In the genomic region with DNA sequence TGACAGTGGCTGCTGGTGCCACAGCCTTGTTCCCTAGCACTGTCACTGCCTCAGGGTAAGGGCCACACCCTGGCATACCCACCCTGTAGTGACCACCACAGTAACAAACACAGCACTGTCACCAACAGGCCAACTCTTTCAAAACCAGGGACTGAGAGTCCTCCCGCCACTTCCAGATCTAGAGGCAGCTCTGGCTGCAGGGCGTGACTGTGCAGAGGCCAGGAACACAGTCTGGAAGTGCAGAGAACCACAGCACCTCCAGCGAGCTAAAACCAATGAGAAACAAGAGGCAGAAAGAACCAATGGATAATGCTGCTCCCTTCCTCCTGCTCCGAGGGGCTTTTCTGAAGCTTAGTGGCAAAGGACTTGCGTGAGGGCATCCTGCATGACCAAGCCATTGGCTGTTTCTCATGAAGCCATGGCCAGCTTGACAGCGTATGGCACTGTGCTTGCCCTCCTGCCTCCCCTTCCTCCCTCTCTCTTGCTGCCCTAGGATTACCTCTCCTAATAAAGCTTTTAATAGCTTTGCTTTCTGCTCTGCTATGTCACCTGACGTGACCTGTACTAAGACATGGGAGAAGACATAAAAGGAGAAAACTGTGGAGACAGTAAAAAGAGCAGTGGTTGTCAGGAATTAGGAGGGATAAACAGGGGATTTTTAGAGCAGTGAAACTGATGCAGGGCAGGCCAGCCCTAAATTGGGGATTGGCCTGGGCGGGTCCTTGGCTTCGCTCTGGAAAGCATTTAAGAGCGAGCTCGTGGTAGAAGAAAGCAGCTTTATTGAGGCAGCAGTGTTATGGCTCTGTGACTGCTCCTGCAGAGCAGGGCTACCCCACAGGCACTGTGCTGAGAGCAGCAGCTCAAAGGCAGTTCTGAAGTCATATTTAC, we compare ENCODE assay signal across 16 cellular contexts. TPM values are rescaled to one million over a fixed set of nuclear protein-coding genes. Genes with fewer than 3 reads are reported as not detected.
DNase-seq lines count a peak whose midpoint lies in the region; ATAC-seq and TF ChIP-seq lines count a peak whose summit lies in the region.
"Had no signal": no experiment of that assay in that cellular context is flagged by ENCODE, and none has a peak within 500 bp of the region (broad histone marks: within the 10 kb centered on the region; RNA-seq: fewer than 3 reads in every experiment).

No MANE protein-coding gene starts in this region.

- H3K4me3 ChIP-seq in CD4-positive, CD25-positive, alpha-beta regulatory T cell (ENCODE audit: low read depth, low read length) = no peak overlapping the region
- no peak overlapping the region for H3K4me3 ChIP-seq in fibroblast of villous mesenchyme (ENCODE audit: low read depth, low read length)
- peak overlapping the region in 1 of 4 donors; percentile 12 for H3K4me3 ChIP-seq in sigmoid colon
- H3K4me3 ChIP-seq in colonic mucosa = no peak overlapping the region
- H3K4me3 ChIP-seq: testis had no signal

- intact Hi-C loops in sigmoid colon (cut with DNase I) = no loop called here
- intact Hi-C loops in colonic mucosa (cut with DNase I) = no loop called here

- H3K4me1 Mint-ChIP-seq in CD4-positive, CD25-positive, alpha-beta regulatory T cell = peaks cover 24 to 82% (median 58%) of the 10 kb centered on the region in 4 donors

- TF ChIP-seq POLR2A in sigmoid colon (IDR thresholded peaks at IDR 0.05) = no peak

- peaks cover 61% of the 10 kb centered on the region for H3K36me3 Mint-ChIP-seq in CD4-positive, CD25-positive, alpha-beta regulatory T cell

- H3K36me3 ChIP-seq in CD4-positive, CD25-positive, alpha-beta regulatory T cell (ENCODE audit: control insufficient read depth, insufficient read depth, low read length) = peaks cover 65% of the 10 kb centered on the region
- H3K36me3 ChIP-seq in sigmoid colon (peaks cover 0 to 30% (median 7%) of the 10 kb centered on the region in 4 donors), colonic mucosa (no peaks in the 10 kb centered on the region)

- no peaks in the 10 kb centered on the region for H3K27me3 Mint-ChIP-seq in CD4-positive, CD25-positive, alpha-beta regulatory T cell
- H3K27me3 Mint-ChIP-seq: T-cell had no signal

- no peak overlapping the region for H3K9ac ChIP-seq in colonic mucosa (ENCODE audit: low read depth in 2 of 2, low read length in 2 of 2)

- H3K4me3 Mint-ChIP-seq in CD4-positive, CD25-positive, alpha-beta regulatory T cell = peak overlapping the region in 2 of 4 donors; percentile 40 to 60
- H3K4me3 Mint-ChIP-seq: immature natural killer cell, T-cell had no signal

- TF ChIP-seq EP300 in sigmoid colon (IDR thresholded peaks at IDR 0.05) = peak in 3 of 4 donors; percentile 76 to 87 (median 80)

- H3K27me3 ChIP-seq in CD4-positive, CD25-positive, alpha-beta regulatory T cell (ENCODE audit: control insufficient read depth, insufficient read depth, low read length) = no peaks in the 10 kb centered on the region
- H3K27me3 ChIP-seq in sigmoid colon (no peaks in the 10 kb centered on the region), colonic mucosa (no peaks in the 10 kb centered on the region)
- H3K27me3 ChIP-seq: testis had no signal

- TF ChIP-seq CTCF in fibroblast of villous mesenchyme (IDR thresholded peaks at IDR 0.05; ENCODE audit: insufficient read depth, low read depth, low read length) (no peak), sigmoid colon (IDR thresholded peaks at IDR 0.05) (no peak), colonic mucosa (IDR thresholded peaks at IDR 0.05) (no peak)

- no peaks in the 10 kb centered on the region for H3K9me3 ChIP-seq in CD4-positive, CD25-positive, alpha-beta regulatory T cell (ENCODE audit: control insufficient read depth in 2 of 2, low read length in 2 of 2)
- H3K9me3 ChIP-seq in sigmoid colon (no peaks in the 10 kb centered on the region), colonic mucosa (no peaks in the 10 kb centered on the region)
- H3K9me3 ChIP-seq: testis had no signal

- DNase-seq in CD4-positive, CD25-positive, alpha-beta regulatory T cell = no peak
- DNase-seq in NCI-H82 (lab: John Stamatoyannopoulos, UW) (peak; percentile 96), fibroblast of villous mesenchyme (ENCODE audit: low read depth) (peak; percentile 53), sigmoid colon (no peak), colonic mucosa (no peak)
- no peak for DNase-seq in stimulated activated CD4-positive, alpha-beta T cell treated with anti-CD3 and anti-CD28 coated beads, Interleukin-2, amount 100 ng/mL, for 48 hours
- DNase-seq: activated effector memory CD4-positive, alpha-beta T cell treated with anti-CD3 and anti-CD28 coated beads, Interleukin-2, amount 50 U/mL, for 16 hours; DND-41; immature natural killer cell; IMR-90; NCI-H1105; retina; T-cell; testis had no signal

- ATAC-seq in CD4-positive, CD25-positive, alpha-beta regulatory T cell (ENCODE audit: low read depth in 2 of 2) = no peak
- ATAC-seq in GM21737 (IDR thresholded peaks at IDR 0.05; ENCODE audit: unreplicated experiment) = no peak
- no peak for ATAC-seq in HG03196 (IDR thresholded peaks at IDR 0.05; ENCODE audit: unreplicated experiment)
- ATAC-seq: T-cell had no signal

- H3K27ac Mint-ChIP-seq in CD4-positive, CD25-positive, alpha-beta regulatory T cell = peak overlapping the region in 2 of 3 donors; percentile 60 to 80

- H3K4me1 ChIP-seq in CD4-positive, CD25-positive, alpha-beta regulatory T cell (ENCODE audit: control insufficient read depth, insufficient read depth, low read length, poor library complexity, severe bottlenecking) = peaks cover 42% of the 10 kb centered on the region
- H3K4me1 ChIP-seq in sigmoid colon = peaks cover 2 to 88% (median 73%) of the 10 kb centered on the region in 4 donors
- H3K4me1 ChIP-seq in colonic mucosa = peaks cover 5% of the 10 kb centered on the region

- no peaks in the 10 kb centered on the region for H3K9me3 Mint-ChIP-seq in CD4-positive, CD25-positive, alpha-beta regulatory T cell
- H3K9me3 Mint-ChIP-seq: immature natural killer cell, T-cell had no signal

- H3K27ac ChIP-seq in CD4-positive, CD25-positive, alpha-beta regulatory T cell (ENCODE audit: insufficient read depth, low read length, poor library complexity, severe bottlenecking) = no peak overlapping the region
- H3K27ac ChIP-seq in sigmoid colon (peak overlapping the region; percentile 29 to 94 (median 91)), colonic mucosa (no peak overlapping the region)
- H3K27ac ChIP-seq: testis had no signal

- 79 to 90% methylated on average over 11 of the region's 11 CpGs for whole genome bisulfite sequencing in sigmoid colon, 2 donors

RNA-seq across cellular contexts. Expression of a gene that starts 7.1 kb away (rescaled TPM):
- 104 TPM for total RNA-seq in CD4-positive, CD25-positive, alpha-beta regulatory T cell
- polyA plus RNA-seq in CD4-positive, CD25-positive, alpha-beta regulatory T cell = 100 to 1,000 TPM in 3 of 4 donors, 10 to 100 TPM in 1; 99.1 to 129 (median 110) TPM
- total RNA-seq in fibroblast of villous mesenchyme = 51.2 and 89.4 TPM in 2 replicates
- 100 to 1,000 TPM; 107 to 168 (median 152) TPM for total RNA-seq in sigmoid colon
- polyA plus RNA-seq in sigmoid colon = 10 to 100 TPM; 16.4 to 58.8 (median 18.6) TPM
- total RNA-seq in colonic mucosa = 10 to 100 TPM; 56.7 to 96.3 TPM

Comparison
In these comparisons a context has a peak if more than half of its experiments do, and no peak if none do; other contexts are left out.
1. DNase-seq: peak in NCI-H82 (single experiment) and fibroblast of villous mesenchyme (single experiment); none in CD4-positive, CD25-positive, alpha-beta regulatory T cell (0 of 3), sigmoid colon (single experiment), colonic mucosa (single experiment) and stimulated activated CD4-positive, alpha-beta T cell treated with anti-CD3 and anti-CD28 coated beads, Interleukin-2, amount 100 ng/mL, for 48 hours (0 of 2).
2. H3K27ac ChIP-seq: peak in sigmoid colon (4 of 4); none in CD4-positive, CD25-positive, alpha-beta regulatory T cell (single experiment) and colonic mucosa (single experiment).